Comparison of ENCODE assay signal across 9 cellular contexts in the genomic region with DNA sequence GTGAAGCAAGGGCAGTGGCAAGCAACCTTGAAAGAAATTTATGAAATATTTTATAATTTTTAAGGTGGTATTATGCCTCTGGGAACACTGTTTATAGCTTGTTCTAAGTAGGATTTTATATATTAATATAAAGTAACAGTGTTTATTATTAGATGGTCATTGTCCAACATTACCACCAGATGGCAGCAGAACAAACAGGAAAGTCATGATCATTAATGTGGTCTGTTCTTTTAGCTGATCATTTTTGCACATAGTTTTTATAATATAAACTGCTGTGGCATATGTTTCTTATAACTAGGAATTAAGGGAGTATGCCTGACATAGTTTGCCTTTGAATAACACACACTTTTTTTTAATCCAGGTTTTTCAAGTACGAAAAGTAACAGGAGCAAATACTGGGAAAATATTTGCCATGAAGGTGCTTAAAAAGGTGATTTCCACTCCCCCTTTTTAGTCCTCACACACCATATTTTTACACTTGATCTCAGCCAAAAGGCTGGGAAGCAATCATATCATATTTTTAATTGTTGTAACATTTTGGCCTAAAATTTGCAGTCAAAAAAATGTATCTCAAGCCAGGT. TPM values are rescaled to one million over a fixed set of nuclear protein-coding genes. Genes with fewer than 3 reads are reported as not detected.
DNase-seq lines count a peak whose midpoint lies in the region; ATAC-seq and TF ChIP-seq lines count a peak whose summit lies in the region.
"Had no signal": no experiment of that assay in that cellular context is flagged by ENCODE, and none has a peak within 500 bp of the region (broad histone marks: within the 10 kb centered on the region; RNA-seq: fewer than 3 reads in every experiment).

No MANE protein-coding gene starts in this region.

- no peaks in the 10 kb centered on the region for H3K27me3 ChIP-seq in thoracic aorta (replicated peaks; ENCODE audit: insufficient read depth)

- H3K27me3 Mint-ChIP-seq in stimulated activated naive CD8-positive, alpha-beta T cell treated with anti-CD3 and anti-CD28 coated beads, Interleukin-15, amount 100 ng/mL, for 72 hours, result no peaks in the 10 kb centered on the region
- no peaks in the 10 kb centered on the region for H3K27me3 Mint-ChIP-seq in WTC11 (ENCODE audit: low read depth)
- H3K27me3 Mint-ChIP-seq: stimulated activated naive CD8-positive, alpha-beta T cell treated with anti-CD3 and anti-CD28 coated beads, Interleukin-15, Interleukin-2, amounts not matched to agents 100 ng/mL and 50 ng/mL, for 24 hours had no signal

- H3K4me1 ChIP-seq in thoracic aorta (ENCODE audit: control insufficient read depth in 1 of 2, low read depth in 2 of 2), result peaks cover 4 to 8% of the 10 kb centered on the region in 2 donors

- H3K36me3 Mint-ChIP-seq in WTC11, result peaks cover 9% of the 10 kb centered on the region

- no peaks in the 10 kb centered on the region for H3K9me3 ChIP-seq in thoracic aorta

- POLR2A ChIA-PET in WTC11 (lab: Charles Lee), result no interaction called here

- H3K27ac ChIP-seq in thoracic aorta, result no peak overlapping the region

- H3K4me1 Mint-ChIP-seq in stimulated activated naive CD8-positive, alpha-beta T cell treated with anti-CD3 and anti-CD28 coated beads, Interleukin-15, amount 100 ng/mL, for 72 hours, result no peaks in the 10 kb centered on the region
- H3K4me1 Mint-ChIP-seq in WTC11, result no peaks in the 10 kb centered on the region

- TF ChIP-seq CTCF in WTC11 (IDR thresholded peaks at IDR 0.05) (peak; percentile 34), thoracic aorta (IDR thresholded peaks at IDR 0.05) (peak; percentile 59)

- no peak for DNase-seq in stimulated activated naive CD8-positive, alpha-beta T cell treated with anti-CD3 and anti-CD28 coated beads, Interleukin-15, amount 100 ng/mL, for 72 hours
- DNase-seq in stimulated activated naive CD8-positive, alpha-beta T cell treated with anti-CD3 and anti-CD28 coated beads, Interleukin-15, Interleukin-2, amounts not matched to agents 100 U/mL and 50 U/mL, for 24 hours, result no peak
- DNase-seq in NCI-H146 (lab: John Stamatoyannopoulos, UW) (peak; percentile 45), WTC11 (ENCODE audit: low spot score) (no peak), left ventricle myocardium superior (no peak), thoracic aorta (ENCODE audit: low spot score) (no peak)

- intact Hi-C loops in left ventricle myocardium superior (cut with micrococcal nuclease), result no loop called here

- no peak overlapping the region for H3K27ac Mint-ChIP-seq in stimulated activated naive CD8-positive, alpha-beta T cell treated with anti-CD3 and anti-CD28 coated beads, Interleukin-15, amount 100 ng/mL, for 72 hours
- H3K27ac Mint-ChIP-seq in WTC11, result no peak overlapping the region
- H3K27ac Mint-ChIP-seq: stimulated activated naive CD8-positive, alpha-beta T cell treated with anti-CD3 and anti-CD28 coated beads, Interleukin-15, Interleukin-2, amounts not matched to agents 100 ng/mL and 50 ng/mL, for 24 hours had no signal

- no peak overlapping the region for H3K4me3 Mint-ChIP-seq in stimulated activated naive CD8-positive, alpha-beta T cell treated with anti-CD3 and anti-CD28 coated beads, Interleukin-15, amount 100 ng/mL, for 72 hours
- H3K4me3 Mint-ChIP-seq in WTC11, result no peak overlapping the region
- H3K4me3 Mint-ChIP-seq: stimulated activated naive CD8-positive, alpha-beta T cell treated with anti-CD3 and anti-CD28 coated beads, Interleukin-15, Interleukin-2, amounts not matched to agents 100 ng/mL and 50 ng/mL, for 24 hours had no signal

- peak; percentile 54 for ATAC-seq in stimulated activated naive CD8-positive, alpha-beta T cell treated with anti-CD3 and anti-CD28 coated beads, Interleukin-15, amount 100 ng/mL, for 72 hours
- no peak for ATAC-seq in stimulated activated naive CD8-positive, alpha-beta T cell treated with anti-CD3 and anti-CD28 coated beads, Interleukin-15, Interleukin-2, amounts not matched to agents 100 U/mL and 50 U/mL, for 24 hours
- no peak for ATAC-seq in WTC11
- peak; percentile 38 for ATAC-seq in left ventricle myocardium superior
- no peak for ATAC-seq in thoracic aorta (ENCODE audit: insufficient number of reproducible peaks, low FRiP score, low read depth)
- ATAC-seq in HG03442 (IDR thresholded peaks at IDR 0.05; ENCODE audit: unreplicated experiment), result no peak
- ATAC-seq in HG03439 (IDR thresholded peaks at IDR 0.05; ENCODE audit: unreplicated experiment), result no peak

- H3K4me3 ChIP-seq in thoracic aorta, result no peak overlapping the region

- peaks cover 45% of the 10 kb centered on the region for H3K36me3 ChIP-seq in thoracic aorta

- CTCF ChIA-PET in WTC11 (lab: Charles Lee), result interaction anchor here (0.6 to 2.7 kb wide), 27 partner anchors 9 to 206 kb away, joined by 3 to 32 read pairs (median 4); a partner anchor contains a TSS

- H3K9me3 Mint-ChIP-seq in stimulated activated naive CD8-positive, alpha-beta T cell treated with anti-CD3 and anti-CD28 coated beads, Interleukin-15, amount 100 ng/mL, for 72 hours, result no peaks in the 10 kb centered on the region
- no peaks in the 10 kb centered on the region for H3K9me3 Mint-ChIP-seq in WTC11
- H3K9me3 Mint-ChIP-seq: stimulated activated naive CD8-positive, alpha-beta T cell treated with anti-CD3 and anti-CD28 coated beads, Interleukin-15, Interleukin-2, amounts not matched to agents 100 ng/mL and 50 ng/mL, for 24 hours had no signal

TF ChIP-seq in WTC11, 78 proteins besides CTCF, POLR2A, EP300 and RAD21 (continues in another document):
- TF ChIP-seq ESRRA (CRISPR knock-in tag; IDR thresholded peaks at IDR 0.05; ENCODE audit: borderline replicate concordance), result no peak
- no peak for TF ChIP-seq RELA (CRISPR knock-in tag; IDR thresholded peaks at IDR 0.05; ENCODE audit: borderline replicate concordance)
- TF ChIP-seq CREM (CRISPR knock-in tag; IDR thresholded peaks at IDR 0.05), result no peak
- no peak for TF ChIP-seq ZBTB21 (CRISPR knock-in tag; IDR thresholded peaks at IDR 0.05; ENCODE audit: borderline replicate concordance)
- no peak for TF ChIP-seq ETV6 (CRISPR knock-in tag; IDR thresholded peaks at IDR 0.05)
- TF ChIP-seq, protein P1, sequence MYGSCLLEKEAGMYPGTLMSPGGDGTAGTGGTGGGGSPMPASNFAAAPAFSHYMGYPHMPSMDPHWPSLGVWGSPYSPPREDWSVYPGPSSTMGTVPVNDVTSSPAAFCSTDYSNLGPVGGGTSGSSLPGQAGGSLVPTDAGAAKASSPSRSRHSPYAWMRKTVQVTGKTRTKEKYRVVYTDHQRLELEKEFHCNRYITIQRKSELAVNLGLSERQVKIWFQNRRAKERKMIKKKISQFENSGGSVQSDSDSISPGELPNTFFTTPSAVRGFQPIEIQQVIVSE (CRISPR knock-in tag; IDR thresholded peaks at IDR 0.05; ENCODE audit: borderline replicate concordance), result no peak
- no peak for TF ChIP-seq MXD4 (CRISPR knock-in tag; IDR thresholded peaks at IDR 0.05; ENCODE audit: borderline replicate concordance)
- TF ChIP-seq, protein P2, sequence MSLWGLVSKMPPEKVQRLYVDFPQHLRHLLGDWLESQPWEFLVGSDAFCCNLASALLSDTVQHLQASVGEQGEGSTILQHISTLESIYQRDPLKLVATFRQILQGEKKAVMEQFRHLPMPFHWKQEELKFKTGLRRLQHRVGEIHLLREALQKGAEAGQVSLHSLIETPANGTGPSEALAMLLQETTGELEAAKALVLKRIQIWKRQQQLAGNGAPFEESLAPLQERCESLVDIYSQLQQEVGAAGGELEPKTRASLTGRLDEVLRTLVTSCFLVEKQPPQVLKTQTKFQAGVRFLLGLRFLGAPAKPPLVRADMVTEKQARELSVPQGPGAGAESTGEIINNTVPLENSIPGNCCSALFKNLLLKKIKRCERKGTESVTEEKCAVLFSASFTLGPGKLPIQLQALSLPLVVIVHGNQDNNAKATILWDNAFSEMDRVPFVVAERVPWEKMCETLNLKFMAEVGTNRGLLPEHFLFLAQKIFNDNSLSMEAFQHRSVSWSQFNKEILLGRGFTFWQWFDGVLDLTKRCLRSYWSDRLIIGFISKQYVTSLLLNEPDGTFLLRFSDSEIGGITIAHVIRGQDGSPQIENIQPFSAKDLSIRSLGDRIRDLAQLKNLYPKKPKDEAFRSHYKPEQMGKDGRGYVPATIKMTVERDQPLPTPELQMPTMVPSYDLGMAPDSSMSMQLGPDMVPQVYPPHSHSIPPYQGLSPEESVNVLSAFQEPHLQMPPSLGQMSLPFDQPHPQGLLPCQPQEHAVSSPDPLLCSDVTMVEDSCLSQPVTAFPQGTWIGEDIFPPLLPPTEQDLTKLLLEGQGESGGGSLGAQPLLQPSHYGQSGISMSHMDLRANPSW (CRISPR knock-in tag; conservative IDR thresholded peaks at IDR 0.05; ENCODE audit: low read depth), result no peak
- TF ChIP-seq, protein P3, sequence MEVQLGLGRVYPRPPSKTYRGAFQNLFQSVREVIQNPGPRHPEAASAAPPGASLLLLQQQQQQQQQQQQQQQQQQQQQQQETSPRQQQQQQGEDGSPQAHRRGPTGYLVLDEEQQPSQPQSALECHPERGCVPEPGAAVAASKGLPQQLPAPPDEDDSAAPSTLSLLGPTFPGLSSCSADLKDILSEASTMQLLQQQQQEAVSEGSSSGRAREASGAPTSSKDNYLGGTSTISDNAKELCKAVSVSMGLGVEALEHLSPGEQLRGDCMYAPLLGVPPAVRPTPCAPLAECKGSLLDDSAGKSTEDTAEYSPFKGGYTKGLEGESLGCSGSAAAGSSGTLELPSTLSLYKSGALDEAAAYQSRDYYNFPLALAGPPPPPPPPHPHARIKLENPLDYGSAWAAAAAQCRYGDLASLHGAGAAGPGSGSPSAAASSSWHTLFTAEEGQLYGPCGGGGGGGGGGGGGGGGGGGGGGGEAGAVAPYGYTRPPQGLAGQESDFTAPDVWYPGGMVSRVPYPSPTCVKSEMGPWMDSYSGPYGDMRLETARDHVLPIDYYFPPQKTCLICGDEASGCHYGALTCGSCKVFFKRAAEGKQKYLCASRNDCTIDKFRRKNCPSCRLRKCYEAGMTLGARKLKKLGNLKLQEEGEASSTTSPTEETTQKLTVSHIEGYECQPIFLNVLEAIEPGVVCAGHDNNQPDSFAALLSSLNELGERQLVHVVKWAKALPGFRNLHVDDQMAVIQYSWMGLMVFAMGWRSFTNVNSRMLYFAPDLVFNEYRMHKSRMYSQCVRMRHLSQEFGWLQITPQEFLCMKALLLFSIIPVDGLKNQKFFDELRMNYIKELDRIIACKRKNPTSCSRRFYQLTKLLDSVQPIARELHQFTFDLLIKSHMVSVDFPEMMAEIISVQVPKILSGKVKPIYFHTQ (CRISPR knock-in tag; IDR thresholded peaks at IDR 0.05), result no peak
- TF ChIP-seq SOX15 (CRISPR knock-in tag; IDR thresholded peaks at IDR 0.05), result no peak

RNA-seq across cellular contexts. Expression of a gene that starts 21.4 kb away (rescaled TPM):
- total RNA-seq in WTC11 (2021) (21.6 to 27.1 TPM (median 22.5 TPM) in 3 replicates), left ventricle myocardium superior (23.4 TPM), thoracic aorta (10 to 100 TPM; 31.0 to 62.6 TPM)

RNA-seq across cellular contexts. Expression of a gene that starts 21.6 kb away (rescaled TPM):
- total RNA-seq in WTC11 (2021) (12.0 to 21.4 TPM (median 16.6 TPM) in 3 replicates), left ventricle myocardium superior (6.6 TPM), thoracic aorta (10 to 100 TPM; 11.0 to 28.0 TPM)

RNA-seq across cellular contexts. Expression of a gene that starts 50.2 kb away (rescaled TPM):
- total RNA-seq in WTC11 (2021) (4.0 to 4.9 TPM (median 4.8 TPM) in 3 replicates), left ventricle myocardium superior (17.2 TPM), thoracic aorta (10 to 100 TPM; 14.9 to 16.6 TPM)

Comparison
In these comparisons a context has a peak if more than half of its experiments do, and no peak if none do; other contexts are left out.
1. ATAC-seq: peak in stimulated activated naive CD8-positive, alpha-beta T cell treated with anti-CD3 and anti-CD28 coated beads, Interleukin-15, amount 100 ng/mL, for 72 hours (single experiment) and left ventricle myocardium superior (single experiment); none in stimulated activated naive CD8-positive, alpha-beta T cell treated with anti-CD3 and anti-CD28 coated beads, Interleukin-15, Interleukin-2, amounts not matched to agents 100 U/mL and 50 U/mL, for 24 hours (single experiment), WTC11 (single experiment), thoracic aorta (single experiment), HG03442 (single experiment) and HG03439 (single experiment).